In genomic region chr22:29780781-29781676, GRCh38 we compare ENCODE assay signal across 7 cellular contexts. TPM values are rescaled to one million over a fixed set of nuclear protein-coding genes. Genes with fewer than 3 reads are reported as not detected.
DNase-seq lines count a peak whose midpoint lies in the region; TF ChIP-seq lines count a peak whose summit lies in the region.

No MANE protein-coding gene starts in this region.

- H3K79me2 ChIP-seq in mesendoderm (ENCODE audit: control insufficient read depth, insufficient read depth, low read length) = no peaks in the 10 kb centered on the region

- no peak overlapping the region for H2BK120ac ChIP-seq in mesendoderm (ENCODE audit: low read depth, low read length)

- no CpG with 5 or more reads among the region's 8 CpGs for WGBS in mesendoderm (ENCODE audit: extremely low coverage, insufficient coverage, low lambda C conversion rate)
- 61 to 63% methylated on average over 6 to 8 of the region's 8 CpGs for WGBS in transverse colon (ENCODE audit: low coverage in 1 of 2), 2 donors

- peak; percentile 72 for DNase-seq in OCI-M2 (lab: John Stamatoyannopoulos, UW; ENCODE audit: unreplicated experiment)
- peak; percentile 34 for DNase-seq in dermis blood vessel endothelial cell
- peak; percentile 50 for DNase-seq in mesendoderm
- no peak for DNase-seq in transverse colon
- DNase-seq in SK-N-DZ (ENCODE audit: low spot score) = no peak
- DNase-seq in activated T-cell treated with anti-CD3 and anti-CD28 coated beads, Interleukin-2, amount 50 U/mL, for 24 hours = no peak
- no peak for DNase-seq in HEK293T (ENCODE audit: extremely low spot score)

- no peaks in the 10 kb centered on the region for H3K36me3 Mint-ChIP-seq in activated T-cell treated with anti-CD3 and anti-CD28 coated beads, Interleukin-2, amount 50 U/mL, for 24 hours (ENCODE audit: low read depth)

- H4K5ac ChIP-seq in mesendoderm (ENCODE audit: low read length) = no peak overlapping the region

- TF ChIP-seq CTCF in transverse colon (IDR thresholded peaks at IDR 0.05) = no peak

- TF ChIP-seq EP300 in transverse colon (IDR thresholded peaks at IDR 0.05; ENCODE audit: low read depth) = no peak

- H3K4me1 ChIP-seq in mesendoderm (ENCODE audit: control insufficient read depth, low read depth, low read length) (no peaks in the 10 kb centered on the region), transverse colon (peaks cover 6 to 31% (median 20%) of the 10 kb centered on the region in 4 donors)

- H3K27me3 ChIP-seq in mesendoderm (ENCODE audit: insufficient read depth, low read length, poor library complexity) = no peaks in the 10 kb centered on the region
- H3K27me3 ChIP-seq in transverse colon = no peaks in the 10 kb centered on the region

- H3K27ac Mint-ChIP-seq in activated T-cell treated with anti-CD3 and anti-CD28 coated beads, Interleukin-2, amount 50 U/mL, for 24 hours = no peak overlapping the region

- no peaks in the 10 kb centered on the region for H3K36me3 ChIP-seq in mesendoderm (ENCODE audit: control insufficient read depth, insufficient read depth, low read length)
- no peaks in the 10 kb centered on the region for H3K36me3 ChIP-seq in transverse colon

- POLR2A ChIA-PET in HEK293T (lab: Yijun Ruan, JAX) = interaction anchor here (1.0 kb wide), 1 partner anchor 11 kb away, joined by 3 read pairs; no protein-coding TSS in a partner anchor

- H3K9ac ChIP-seq in mesendoderm (ENCODE audit: low read length) = no peak overlapping the region

- no peak overlapping the region for H2BK15ac ChIP-seq in mesendoderm (replicated peaks; ENCODE audit: low read depth)

- intact Hi-C loops in transverse colon (cut with DNase I; ENCODE audit: low total_unique reads) = no loop called here

- H3K18ac ChIP-seq in mesendoderm (ENCODE audit: low read length) = no peak overlapping the region

- H3K4me2 ChIP-seq in mesendoderm (ENCODE audit: low read length) = no peak overlapping the region

- H3K4me3 Mint-ChIP-seq in activated T-cell treated with anti-CD3 and anti-CD28 coated beads, Interleukin-2, amount 50 U/mL, for 24 hours = no peak overlapping the region

- H3K4ac ChIP-seq in mesendoderm (ENCODE audit: low read depth, low read length) = no peak overlapping the region

- no peak overlapping the region for H3K56ac ChIP-seq in mesendoderm (ENCODE audit: low read length)

- H3K4me1 Mint-ChIP-seq in activated T-cell treated with anti-CD3 and anti-CD28 coated beads, Interleukin-2, amount 50 U/mL, for 24 hours (ENCODE audit: low read depth) = no peaks in the 10 kb centered on the region

- H3K27ac ChIP-seq in mesendoderm (ENCODE audit: low read depth, low read length) (no peak overlapping the region), transverse colon (peak overlapping the region; percentile 19 to 70 (median 50))

- H2AK5ac ChIP-seq in mesendoderm (ENCODE audit: low read length) = no peak overlapping the region

- no peak for TF ChIP-seq POLR2A in transverse colon (IDR thresholded peaks at IDR 0.05)

- H2BK5ac ChIP-seq in mesendoderm (ENCODE audit: low read length) = no peak overlapping the region

- H3K9me3 Mint-ChIP-seq in activated T-cell treated with anti-CD3 and anti-CD28 coated beads, Interleukin-2, amount 50 U/mL, for 24 hours = no peaks in the 10 kb centered on the region

- H4K8ac ChIP-seq in mesendoderm (ENCODE audit: low read depth, low read length) = no peak overlapping the region

- in situ Hi-C loops in transverse colon (cut with MboI; ENCODE audit: low pct_ligation_motif_present in 1 of 4, low pct_unique_long_range_greater_than_20kb in 1 of 4, low sequenced_read_pairs in 3 of 4) = no loop called here

- H3K9me3 ChIP-seq in transverse colon = no peaks in the 10 kb centered on the region

- no peaks in the 10 kb centered on the region for H3K79me1 ChIP-seq in mesendoderm (ENCODE audit: low read length)

- H3K27me3 Mint-ChIP-seq in activated T-cell treated with anti-CD3 and anti-CD28 coated beads, Interleukin-2, amount 50 U/mL, for 24 hours = no peaks in the 10 kb centered on the region

- H3K4me3 ChIP-seq in mesendoderm (ENCODE audit: low read length) (no peak overlapping the region), transverse colon (no peak overlapping the region)

- no peak overlapping the region for H3K23ac ChIP-seq in mesendoderm (ENCODE audit: low read length)

- CTCF ChIA-PET in HEK293T (lab: Yijun Ruan, JAX) = interaction anchor here (1.4 kb wide), 1 partner anchor 145 kb away, joined by 3 read pairs; no protein-coding TSS in a partner anchor

TF ChIP-seq in HEK293T, 16 proteins besides CTCF, POLR2A, EP300 and RAD21:
- TF ChIP-seq FOXM1 (IDR thresholded peaks at IDR 0.05; ENCODE audit: borderline replicate concordance) (no peak), PKNOX1 (IDR thresholded peaks at IDR 0.05) (no peak), NFRKB (IDR thresholded peaks at IDR 0.05) (no peak), TARDBP (IDR thresholded peaks at IDR 0.05) (no peak), HDGF (IDR thresholded peaks at IDR 0.05; ENCODE audit: borderline replicate concordance) (no peak), SP1 (IDR thresholded peaks at IDR 0.05) (no peak), LEF1 (IDR thresholded peaks at IDR 0.05; ENCODE audit: borderline replicate concordance) (no peak), SUZ12 (IDR thresholded peaks at IDR 0.05) (no peak), CTBP1 (IDR thresholded peaks at IDR 0.05; ENCODE audit: borderline replicate concordance) (no peak), L3MBTL2 (conservative IDR thresholded peaks at IDR 0.05) (no peak), ARNT (IDR thresholded peaks at IDR 0.05) (no peak), ZNF384 (IDR thresholded peaks at IDR 0.05) (no peak), BHLHE40 (IDR thresholded peaks at IDR 0.05; ENCODE audit: borderline replicate concordance) (no peak), ELF4 (IDR thresholded peaks at IDR 0.05) (no peak), FOXA1 (IDR thresholded peaks at IDR 0.05) (no peak), FOXK2 (IDR thresholded peaks at IDR 0.05) (no peak)

RNA-seq across cellular contexts. Expression of gene UQCR10, which starts 13.9 kb away (rescaled TPM):
- total RNA-seq in dermis blood vessel endothelial cell (50.5 and 67.6 TPM in 2 replicates), transverse colon (100 to 1,000 TPM in 1 of 4 donors, 10 to 100 TPM in 3; 22.4 to 139 (median 47.3) TPM)
- 135 TPM for polyA plus RNA-seq in mesendoderm (2013, experiment 1 of 2)
- polyA plus RNA-seq in mesendoderm (2013, experiment 2 of 2) = 136 TPM
- polyA plus RNA-seq in SK-N-DZ (2014; cell fraction: cytosol; rRNA removed) = 98.6 and 126 TPM in 2 replicates
- 87.0 and 107 TPM in 2 replicates for polyA plus RNA-seq in SK-N-DZ (2014; cell fraction: nucleus; rRNA removed)

RNA-seq across cellular contexts. Expression of gene ZMAT5, which starts 14.2 kb away (rescaled TPM):
- total RNA-seq in dermis blood vessel endothelial cell (21.5 and 23.5 TPM in 2 replicates), transverse colon (10 to 100 TPM in 3 of 4 donors, not detected in 1; 13.8 to 20.2 (median 19.1) TPM)
- 10.6 TPM for polyA plus RNA-seq in mesendoderm (2013, experiment 1 of 2)
- polyA plus RNA-seq in mesendoderm (2013, experiment 2 of 2) = 11.3 TPM
- polyA plus RNA-seq in SK-N-DZ (2014; cell fraction: cytosol; rRNA removed) = 49.1 and 51.6 TPM in 2 replicates
- 28.3 and 37.1 TPM in 2 replicates for polyA plus RNA-seq in SK-N-DZ (2014; cell fraction: nucleus; rRNA removed)

RNA-seq across cellular contexts. Expression of gene ASCC2, which starts 57.0 kb away (rescaled TPM):
- total RNA-seq in dermis blood vessel endothelial cell (24.2 and 33.5 TPM in 2 replicates), transverse colon (10 to 100 TPM; 46.8 to 69.4 (median 62.2) TPM)
- polyA plus RNA-seq in mesendoderm (2013, experiment 1 of 2) = 40.2 TPM
- polyA plus RNA-seq in mesendoderm (2013, experiment 2 of 2) = 41.6 TPM
- 21.8 and 27.2 TPM in 2 replicates for polyA plus RNA-seq in SK-N-DZ (2014; cell fraction: cytosol; rRNA removed)
- polyA plus RNA-seq in SK-N-DZ (2014; cell fraction: nucleus; rRNA removed) = 23.1 and 43.9 TPM in 2 replicates

Comparison
In these comparisons a context has a peak if more than half of its experiments do, and no peak if none do; other contexts are left out.
1. DNase-seq: peak in OCI-M2 (single experiment), dermis blood vessel endothelial cell (single experiment) and mesendoderm (single experiment); none in transverse colon (single experiment), SK-N-DZ (single experiment), activated T-cell treated with anti-CD3 and anti-CD28 coated beads, Interleukin-2, amount 50 U/mL, for 24 hours (single experiment) and HEK293T (single experiment).